7 cellular contexts compared by ENCODE assay signal in the genomic region with DNA sequence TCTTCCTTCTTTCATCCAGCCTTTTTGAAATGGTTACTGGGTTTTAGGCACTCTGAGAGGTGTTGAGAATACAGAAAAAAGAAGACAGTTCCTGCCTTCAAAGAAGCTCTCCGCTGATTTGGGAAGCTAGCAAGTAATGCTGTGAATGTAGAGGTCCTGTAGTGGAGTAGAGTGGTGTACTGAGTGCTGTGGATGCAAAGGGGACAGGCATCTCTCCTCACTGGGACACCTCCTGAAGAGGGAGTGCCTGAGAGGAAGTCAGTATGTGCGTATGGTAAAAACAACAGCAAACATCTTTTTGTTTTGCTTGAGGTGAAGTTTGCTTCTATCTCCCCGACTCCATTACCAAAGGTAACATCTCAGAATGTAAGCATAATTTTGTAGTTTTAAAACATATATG.
"Had no signal": no experiment of that assay in that cellular context is flagged by ENCODE, and none has a peak within 500 bp of the region (broad histone marks: within the 10 kb centered on the region; RNA-seq: fewer than 3 reads in every experiment).

No MANE protein-coding gene starts in this region.

- H3K27ac ChIP-seq: HL-60 had no signal

- ATAC-seq: K562 had no signal

- H3K4me3 ChIP-seq: K562 had no signal

- DNase-seq: GOT3, H7, HCEC 1CT, IMR-90, KG1 had no signal

- FAIRE-seq: K562 had no signal
